Comparison of ENCODE assay signal across 15 cellular contexts in genomic region chr11:73004088-73004487, GRCh38.
"Had no signal": no experiment of that assay in that cellular context is flagged by ENCODE, and none has a peak within 500 bp of the region (broad histone marks: within the 10 kb centered on the region; RNA-seq: fewer than 3 reads in every experiment).

No MANE protein-coding gene starts in this region.

- ATAC-seq: heart left ventricle; naive thymus-derived CD8-positive, alpha-beta T cell; stimulated activated naive CD8-positive, alpha-beta T cell treated with anti-CD3 and anti-CD28 coated beads, Interleukin-15, amount 100 ng/mL, for 72 hours had no signal

- H3K4me3 ChIP-seq: colonic mucosa, heart left ventricle, right atrium auricular region, testis, tibial nerve had no signal

- H3K9me3 ChIP-seq: colonic mucosa, testis had no signal

- H3K4me1 ChIP-seq: colonic mucosa, testis had no signal

- H3K27ac Mint-ChIP-seq: stimulated activated naive CD8-positive, alpha-beta T cell treated with anti-CD3 and anti-CD28 coated beads, Interleukin-15, amount 100 ng/mL, for 72 hours had no signal

- H3K4me1 Mint-ChIP-seq: stimulated activated naive CD8-positive, alpha-beta T cell treated with anti-CD3 and anti-CD28 coated beads, Interleukin-15, amount 100 ng/mL, for 72 hours had no signal

- H3K27me3 Mint-ChIP-seq: naive thymus-derived CD8-positive, alpha-beta T cell; stimulated activated naive CD8-positive, alpha-beta T cell treated with anti-CD3 and anti-CD28 coated beads, Interleukin-15, amount 100 ng/mL, for 72 hours had no signal

- H3K36me3 ChIP-seq: colonic mucosa, right atrium auricular region had no signal

- H3K4me3 Mint-ChIP-seq: stimulated activated naive CD8-positive, alpha-beta T cell treated with anti-CD3 and anti-CD28 coated beads, Interleukin-15, amount 100 ng/mL, for 72 hours had no signal

- H3K27ac ChIP-seq: colonic mucosa, heart left ventricle, right atrium auricular region, testis, tibial nerve had no signal

- H3K9me3 Mint-ChIP-seq: stimulated activated naive CD8-positive, alpha-beta T cell treated with anti-CD3 and anti-CD28 coated beads, Interleukin-15, amount 100 ng/mL, for 72 hours had no signal

- H3K27me3 ChIP-seq: colonic mucosa, heart left ventricle, right atrium auricular region, testis, tibial nerve had no signal

- DNase-seq: colonic mucosa; dermis blood vessel endothelial cell; erythroblast; foreskin melanocyte; heart left ventricle; hypothalamus; kidney glomerular epithelial cell; naive thymus-derived CD8-positive, alpha-beta T cell; posterior cingulate gyrus; small intestine; stimulated activated CD4-positive, alpha-beta T cell treated with anti-CD3 and anti-CD28 coated beads, Interleukin-12 subunit alpha, Interleukin-12 subunit beta, amount 100 ng/mL, for 4 hours; stimulated activated naive CD8-positive, alpha-beta T cell treated with anti-CD3 and anti-CD28 coated beads, Interleukin-15, amount 100 ng/mL, for 72 hours; testis had no signal
